In genomic region chr1:37633950-37634553, GRCh38 we compare ENCODE assay signal across 14 cellular contexts. TPM values are rescaled to one million over a fixed set of nuclear protein-coding genes. Genes with fewer than 3 reads are reported as not detected.
DNase-seq lines count a peak whose midpoint lies in the region; ATAC-seq and TF ChIP-seq lines count a peak whose summit lies in the region.
"Had no signal": no experiment of that assay in that cellular context is flagged by ENCODE, and none has a peak within 500 bp of the region (broad histone marks: within the 10 kb centered on the region; RNA-seq: fewer than 3 reads in every experiment).

No MANE protein-coding gene starts in this region.

- peak overlapping the region; percentile 75 for H3K4me2 ChIP-seq in hepatocyte

- no peaks in the 10 kb centered on the region for H3K4me1 ChIP-seq in CD4-positive, alpha-beta memory T cell (ENCODE audit: insufficient read depth, low read length)
- peaks cover 9% of the 10 kb centered on the region for H3K4me1 ChIP-seq in HUES6 (ENCODE audit: control insufficient read depth, insufficient read depth, low read length)
- no peaks in the 10 kb centered on the region for H3K4me1 ChIP-seq in hepatocyte (ENCODE audit: insufficient read depth)
- H3K4me1 ChIP-seq in prostate gland (replicated peaks), result no peaks in the 10 kb centered on the region
- no peaks in the 10 kb centered on the region for H3K4me1 ChIP-seq in A673 (ENCODE audit: insufficient read depth, low read length, poor library complexity, severe bottlenecking)

- POLR2A ChIA-PET in CD4-positive, alpha-beta memory T cell (lab: Charles Lee; ENCODE audit: partially characterized antibody), result no interaction called here
- POLR2A ChIA-PET in A673 (lab: Charles Lee; ENCODE audit: low non-redundant PET), result interaction anchor here (0.6 kb wide), 1 partner anchor 120 kb away, joined by 7 read pairs; no protein-coding TSS in a partner anchor

- H2AFZ ChIP-seq in hepatocyte, result no peak overlapping the region

- no peak for ATAC-seq in GM21529 (IDR thresholded peaks at IDR 0.05; ENCODE audit: unreplicated experiment)

- no peaks in the 10 kb centered on the region for H3K9me3 ChIP-seq in CD4-positive, alpha-beta memory T cell (ENCODE audit: control insufficient read depth in 1 of 2, low read length in 2 of 2)
- no peaks in the 10 kb centered on the region for H3K9me3 ChIP-seq in HUES6 (ENCODE audit: control insufficient read depth, insufficient read depth, low read depth, low read length)
- no peaks in the 10 kb centered on the region for H3K9me3 ChIP-seq in hepatocyte (ENCODE audit: low read depth)
- H3K9me3 ChIP-seq in prostate gland, result no peaks in the 10 kb centered on the region
- no peaks in the 10 kb centered on the region for H3K9me3 ChIP-seq in A673 (ENCODE audit: low read depth, low read length, poor library complexity, severe bottlenecking)

- no TSS peak for BruUV-seq in A673 (replicated peaks; lab: Mats Ljungman, UMichigan)

- H3K79me2 ChIP-seq in hepatocyte, result no peaks in the 10 kb centered on the region

- no peak overlapping the region for H3K9ac ChIP-seq in HUES6 (ENCODE audit: low read length)

- no peak overlapping the region for H3K4me3 ChIP-seq in CD4-positive, alpha-beta memory T cell (ENCODE audit: low read length in 2 of 2)
- H3K4me3 ChIP-seq in HUES6 (ENCODE audit: low read depth, low read length) (peak overlapping the region; percentile 52), hepatocyte (no peak overlapping the region), prostate gland (peak overlapping the region; percentile 21 to 24), A673 (ENCODE audit: low read depth, low read length, poor library complexity, severe bottlenecking) (no peak overlapping the region)

- no peaks in the 10 kb centered on the region for H3K9me2 ChIP-seq in hepatocyte (replicated peaks; ENCODE audit: insufficient read depth)

- no peak for DNase-seq in CD4-positive, alpha-beta memory T cell
- no peak for DNase-seq in hepatocyte (ENCODE audit: low spot score)
- no peak for DNase-seq in prostate gland (ENCODE audit: low spot score)
- DNase-seq in medulla oblongata (ENCODE audit: extremely low spot score), result no peak
- no peak for DNase-seq in NCI-H524 (lab: John Stamatoyannopoulos, UW)
- no peak for DNase-seq in A673 (ENCODE audit: low spot score)
- DNase-seq: NCI-H1930; stimulated activated naive B cell treated with anti-CD40 and anti-IgM and Interleukin-4, amounts not matched to agents 10 μg/mL and 1 μg/mL and 100 μg/mL, for 72 hours had no signal

- no peaks in the 10 kb centered on the region for H3K36me3 ChIP-seq in CD4-positive, alpha-beta memory T cell (ENCODE audit: insufficient read depth, low read length)
- H3K36me3 ChIP-seq in HUES6 (ENCODE audit: control insufficient read depth, insufficient read depth, low read length) (no peaks in the 10 kb centered on the region), hepatocyte (replicated peaks; ENCODE audit: insufficient read depth, low read depth) (no peaks in the 10 kb centered on the region), prostate gland (no peaks in the 10 kb centered on the region), A673 (ENCODE audit: insufficient read depth, low read length, poor library complexity, severe bottlenecking) (no peaks in the 10 kb centered on the region)

- intact Hi-C loops in CD4-positive, alpha-beta memory T cell (cut with micrococcal nuclease), result no loop called here
- intact Hi-C loops in prostate gland (cut with DNase I) (no loop called here), A673 (cut with micrococcal nuclease; ENCODE audit: unreplicated experiment) (no loop called here)

- peaks cover 60% of the 10 kb centered on the region for H3K27me3 ChIP-seq in CD4-positive, alpha-beta memory T cell (ENCODE audit: insufficient read depth, low read length)
- H3K27me3 ChIP-seq in HUES6 (ENCODE audit: control insufficient read depth, insufficient read depth, low read length) (peaks cover 100% of the 10 kb centered on the region), hepatocyte (peaks cover 97% of the 10 kb centered on the region), prostate gland (replicated peaks; ENCODE audit: insufficient read depth) (peaks cover 25% of the 10 kb centered on the region), A673 (replicated peaks; ENCODE audit: insufficient read depth, low read depth, low read length, poor library complexity) (peaks cover 92% of the 10 kb centered on the region)

- TF ChIP-seq POLR2A in prostate gland (IDR thresholded peaks at IDR 0.05), result no peak

- peak overlapping the region in 6 of 8 donors; percentile 19 to 72 (median 56) for H3K4me3 Mint-ChIP-seq in CD4-positive, alpha-beta memory T cell

- no peaks in the 10 kb centered on the region for H4K20me1 ChIP-seq in hepatocyte (ENCODE audit: insufficient read depth, poor library complexity, severe bottlenecking)

- H3K27ac ChIP-seq in CD4-positive, alpha-beta memory T cell (ENCODE audit: low read depth, low read length), result no peak overlapping the region
- H3K27ac ChIP-seq in HUES6 (ENCODE audit: low read depth, low read length) (no peak overlapping the region), hepatocyte (no peak overlapping the region), prostate gland (no peak overlapping the region), A673 (ENCODE audit: low read depth, low read length, poor library complexity, severe bottlenecking) (no peak overlapping the region)
- H3K27ac ChIP-seq: VCaP had no signal

- H3K27me3 Mint-ChIP-seq in CD4-positive, alpha-beta memory T cell, result peaks cover 54 to 67% of the 10 kb centered on the region in 2 donors

- TF ChIP-seq CTCF in hepatocyte (IDR thresholded peaks at IDR 0.05; ENCODE audit: poor library complexity), result no peak
- TF ChIP-seq CTCF in prostate gland (IDR thresholded peaks at IDR 0.05), result no peak
- TF ChIP-seq CTCF in A673 (conservative IDR thresholded peaks at IDR 0.05; ENCODE audit: low read depth, low read length), result no peak

- WGBS in hepatocyte (ENCODE audit: low lambda C conversion rate, missing lambda C conversion rate), result 6% methylated on average over 25 of the region's 40 CpGs
- 2% methylated on average over 27 of the region's 40 CpGs for WGBS in prostate gland

- CTCF ChIA-PET in CD4-positive, alpha-beta memory T cell (lab: Charles Lee; ENCODE audit: partially characterized antibody), result no interaction called here
- CTCF ChIA-PET in A673 (lab: Charles Lee), result no interaction called here

- peaks cover 0 to 4% (median 0%) of the 10 kb centered on the region in 8 donors for H3K9me3 Mint-ChIP-seq in CD4-positive, alpha-beta memory T cell
- H3K9me3 Mint-ChIP-seq: stimulated activated naive B cell treated with anti-CD40 and anti-IgM and Interleukin-4, amounts not matched to agents 10 μg/mL and 1 μg/mL and 100 μg/mL, for 72 hours had no signal

- no peaks in the 10 kb centered on the region for H3K36me3 Mint-ChIP-seq in CD4-positive, alpha-beta memory T cell
- H3K36me3 Mint-ChIP-seq: stimulated activated naive B cell treated with anti-CD40 and anti-IgM and Interleukin-4, amounts not matched to agents 10 μg/mL and 1 μg/mL and 100 μg/mL, for 72 hours had no signal

- no peak overlapping the region for H3K27ac Mint-ChIP-seq in CD4-positive, alpha-beta memory T cell

- peaks cover 7 to 22% (median 12%) of the 10 kb centered on the region in 4 donors for H3K4me1 Mint-ChIP-seq in CD4-positive, alpha-beta memory T cell

RNA-seq across cellular contexts. Expression of gene RSPO1, which starts 0.6 kb away (rescaled TPM):
- not detected for total RNA-seq in CD4-positive, alpha-beta memory T cell
- not detected for polyA plus RNA-seq in CD4-positive, alpha-beta memory T cell
- total RNA-seq in hepatocyte (0.83 and 0.88 TPM in 2 replicates), prostate gland (1 to 10 TPM; 1.6 TPM), A673 (2021) (not detected in 2 replicates)
- polyA plus RNA-seq in hepatocyte, result 1.5 and 2.4 TPM in 2 replicates
- total RNA-seq: Calu3, chondrocyte, RPMI7951 had no signal

RNA-seq across cellular contexts. Expression of gene GNL2, which starts 38.3 kb away (rescaled TPM):
- 10 to 100 TPM; 33.9 to 37.1 TPM for total RNA-seq in CD4-positive, alpha-beta memory T cell
- polyA plus RNA-seq in CD4-positive, alpha-beta memory T cell, result 10 to 100 TPM; 33.6 to 56.3 TPM
- total RNA-seq in hepatocyte (36.0 and 47.2 TPM in 2 replicates), prostate gland (10 to 100 TPM; 23.2 to 52.0 TPM), A673 (2021) (101 and 121 TPM in 2 replicates)
- 51.7 and 56.1 TPM in 2 replicates for polyA plus RNA-seq in hepatocyte

RNA-seq across cellular contexts. Expression of gene CDCA8, which starts 58.3 kb away (rescaled TPM):
- 1 to 10 TPM in 1 of 2 experiments, under 1 TPM in 1; 0.61 to 1.3 TPM for total RNA-seq in CD4-positive, alpha-beta memory T cell
- 1 to 10 TPM; 1.2 to 2.7 TPM for polyA plus RNA-seq in CD4-positive, alpha-beta memory T cell
- total RNA-seq in hepatocyte (4.1 and 4.3 TPM in 2 replicates), prostate gland (1 to 10 TPM; 2.1 to 8.6 TPM), A673 (2021) (64.7 and 67.4 TPM in 2 replicates)
- polyA plus RNA-seq in hepatocyte, result 5.4 and 5.7 TPM in 2 replicates

Comparison
In these comparisons a context has a peak if more than half of its experiments do, and no peak if none do; other contexts are left out.
1. H3K4me3 ChIP-seq: peak in HUES6 (single experiment) and prostate gland (2 of 2); none in CD4-positive, alpha-beta memory T cell (0 of 2), hepatocyte (single experiment) and A673 (single experiment).